ENCODE assay signal across 28 cellular contexts in the genomic region with DNA sequence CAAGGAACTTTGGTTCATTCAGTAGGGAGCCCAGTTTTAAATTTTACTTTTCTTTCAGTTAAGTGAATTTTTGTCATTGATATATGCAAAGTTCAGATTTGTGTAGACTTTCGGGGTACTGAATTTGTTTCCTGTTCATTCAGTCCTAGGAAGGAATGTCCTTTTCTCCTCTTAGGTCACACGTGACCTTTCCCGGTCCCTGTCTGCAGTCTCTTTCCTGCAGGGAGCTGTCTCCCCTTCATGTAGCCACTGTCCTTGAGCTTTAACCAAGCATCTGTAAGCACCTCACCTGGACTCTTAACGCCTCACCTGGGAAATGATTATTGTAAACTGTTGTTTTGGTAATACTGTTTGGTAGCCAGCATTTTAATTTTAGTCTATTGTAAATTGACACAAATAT.
"Had no signal": no experiment of that assay in that cellular context is flagged by ENCODE, and none has a peak within 500 bp of the region (broad histone marks: within the 10 kb centered on the region; RNA-seq: fewer than 3 reads in every experiment).

No MANE protein-coding gene starts in this region.

- H3K4me3 Mint-ChIP-seq: mesothelial cell of epicardium; natural killer cell treated with Interleukin-12 subunit alpha and Interleukin-12 subunit beta and Interleukin-15 and Interleukin-18, amount 100 ng/mL, for 72 hours; neural crest cell; stimulated activated memory B cell treated with anti-CD40 and anti-IgM and Interleukin-4, amounts not matched to agents 10 μg/mL and 1 μg/mL and 100 μg/mL, for 72 hours; stimulated activated naive CD8-positive, alpha-beta T cell treated with anti-CD3 and anti-CD28 coated beads, Interleukin-15, amount 100 ng/mL, for 72 hours had no signal

- H3K27ac ChIP-seq: coronary artery, esophagus muscularis mucosa, foreskin keratinocyte, gastroesophageal sphincter, heart right ventricle, neutrophil, pancreas, right atrium auricular region, skin epidermis, spleen, suprapubic skin, transverse colon, vagina had no signal

- DNase-seq: dermis blood vessel endothelial cell; effector memory CD4-positive, alpha-beta T cell; foreskin keratinocyte; heart right ventricle; hippocampal formation; islet precursor cell; kidney glomerular epithelial cell; mesenchymal stem cell; mucosa of descending colon; naive B cell; pancreas; spleen; stimulated activated CD4-positive, alpha-beta T cell treated with anti-CD3 and anti-CD28 coated beads, Interleukin-4, amount 100 ng/mL, for 4 hours; stimulated activated naive CD8-positive, alpha-beta T cell treated with anti-CD3 and anti-CD28 coated beads, Interleukin-15, amount 100 ng/mL, for 72 hours; transverse colon had no signal

- H3K4me3 ChIP-seq: coronary artery, esophagus muscularis mucosa, gastroesophageal sphincter, heart right ventricle, lung, mucosa of descending colon, pancreas, right atrium auricular region, skin epidermis, spleen, suprapubic skin, transverse colon, vagina had no signal

- H3K36me3 ChIP-seq: esophagus muscularis mucosa, gastroesophageal sphincter, heart right ventricle, neutrophil, pancreas, right atrium auricular region, spleen, suprapubic skin, transverse colon, vagina had no signal

- H3K27me3 Mint-ChIP-seq: naive B cell; natural killer cell treated with Interleukin-12 subunit alpha and Interleukin-12 subunit beta and Interleukin-15 and Interleukin-18, amount 100 ng/mL, for 72 hours; stimulated activated memory B cell treated with anti-CD40 and anti-IgM and Interleukin-4, amounts not matched to agents 10 μg/mL and 1 μg/mL and 100 μg/mL, for 72 hours; stimulated activated naive CD8-positive, alpha-beta T cell treated with anti-CD3 and anti-CD28 coated beads, Interleukin-15, amount 100 ng/mL, for 72 hours had no signal

- H3K9me3 Mint-ChIP-seq: mesothelial cell of epicardium; naive B cell; natural killer cell treated with Interleukin-12 subunit alpha and Interleukin-12 subunit beta and Interleukin-15 and Interleukin-18, amount 100 ng/mL, for 72 hours; stimulated activated memory B cell treated with anti-CD40 and anti-IgM and Interleukin-4, amounts not matched to agents 10 μg/mL and 1 μg/mL and 100 μg/mL, for 72 hours; stimulated activated naive CD8-positive, alpha-beta T cell treated with anti-CD3 and anti-CD28 coated beads, Interleukin-15, amount 100 ng/mL, for 72 hours had no signal

- H3K27me3 ChIP-seq: esophagus muscularis mucosa, foreskin keratinocyte, gastroesophageal sphincter, heart right ventricle, neutrophil, pancreas, right atrium auricular region, spleen, suprapubic skin, transverse colon, vagina had no signal

- H3K36me3 Mint-ChIP-seq: naive B cell; natural killer cell treated with Interleukin-12 subunit alpha and Interleukin-12 subunit beta and Interleukin-15 and Interleukin-18, amount 100 ng/mL, for 72 hours had no signal

- H3K27ac Mint-ChIP-seq: mesothelial cell of epicardium; natural killer cell treated with Interleukin-12 subunit alpha and Interleukin-12 subunit beta and Interleukin-15 and Interleukin-18, amount 100 ng/mL, for 72 hours; stimulated activated naive CD8-positive, alpha-beta T cell treated with anti-CD3 and anti-CD28 coated beads, Interleukin-15, amount 100 ng/mL, for 72 hours had no signal

- ATAC-seq: foreskin keratinocyte; gastroesophageal sphincter; mucosa of descending colon; natural killer cell treated with Interleukin-12 subunit alpha and Interleukin-12 subunit beta and Interleukin-15 and Interleukin-18, amount 100 ng/mL, for 72 hours; pancreas; stimulated activated memory B cell treated with anti-CD40 and anti-IgM and Interleukin-4, amounts not matched to agents 10 μg/mL and 1 μg/mL and 100 μg/mL, for 72 hours; stimulated activated naive CD8-positive, alpha-beta T cell treated with anti-CD3 and anti-CD28 coated beads, Interleukin-15, amount 100 ng/mL, for 72 hours had no signal

- H3K4me1 ChIP-seq: foreskin keratinocyte had no signal
